8 cellular contexts compared by ENCODE assay signal in the genomic region with DNA sequence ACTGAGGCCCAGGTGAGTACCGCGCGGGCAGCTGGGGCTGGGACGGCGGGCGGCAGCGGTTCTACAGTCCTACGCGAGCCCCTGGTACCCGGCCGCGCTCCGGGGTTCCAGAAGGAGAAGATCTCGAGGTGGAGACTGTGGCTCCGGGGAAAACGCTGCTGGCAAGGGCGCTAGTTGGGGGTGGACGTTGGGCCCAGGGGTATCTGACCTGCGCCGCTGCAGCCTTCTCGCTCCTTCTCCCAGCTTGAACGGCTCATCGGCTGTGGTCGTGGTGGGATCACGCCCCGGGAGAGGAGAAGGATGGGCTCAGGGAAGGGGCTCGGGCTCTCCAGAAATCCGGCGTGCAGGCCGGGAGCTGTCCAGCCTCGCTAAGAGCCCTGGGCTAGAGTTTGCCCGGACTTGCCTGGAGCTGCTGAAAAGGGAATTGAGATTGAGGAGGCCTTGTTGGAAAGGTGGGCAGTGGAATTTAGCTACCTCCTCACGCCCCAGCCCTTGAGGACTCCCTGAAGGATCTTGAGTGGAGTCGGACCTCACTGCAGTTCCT. TPM values are rescaled to one million over a fixed set of nuclear protein-coding genes. Genes with fewer than 3 reads are reported as not detected.
DNase-seq lines count a peak whose midpoint lies in the region; ATAC-seq and TF ChIP-seq lines count a peak whose summit lies in the region.

No MANE protein-coding gene starts in this region.

- CTCF ChIA-PET in MCF 10A (lab: Yijun Ruan, JAX): interaction anchor here (0.6 to 1.7 kb wide), 15 partner anchors 9 to 795 kb away, joined by 3 to 8 read pairs (median 3); no protein-coding TSS in a partner anchor

- BruUV-seq in MCF 10A (replicated peaks; lab: Mats Ljungman, UMichigan): TSS peak; percentile 53

- ATAC-seq in heart right ventricle: no peak
- ATAC-seq in lung (ENCODE audit: insufficient read depth, low FRiP score): no peak
- no peak for ATAC-seq in GM21526 (IDR thresholded peaks at IDR 0.05; ENCODE audit: low FRiP score, unreplicated experiment)

- peaks cover 28 to 60% (median 46%) of the 10 kb centered on the region in 7 donors for H3K27me3 ChIP-seq in heart right ventricle
- H3K27me3 ChIP-seq in lung (ENCODE audit: control insufficient read depth, insufficient read depth): no peaks in the 10 kb centered on the region
- peaks cover 14% of the 10 kb centered on the region for H3K27me3 ChIP-seq in vagina

- H3K36me3 ChIP-seq in heart right ventricle: no peaks in the 10 kb centered on the region
- no peaks in the 10 kb centered on the region for H3K36me3 ChIP-seq in lung (ENCODE audit: control insufficient read depth in 2 of 2, insufficient read depth in 2 of 2, low read length in 2 of 2)
- no peaks in the 10 kb centered on the region for H3K36me3 ChIP-seq in vagina

- intact Hi-C loops in heart right ventricle (cut with DNase I) (loop anchor here in 5 of 10 donors (5.0 to 10.0 kb wide), 5 partner anchors 90 to 1265 kb away; no protein-coding TSS in a partner anchor), cardiac septum (cut with DNase I) (loop anchor here (5.0 kb wide), 2 partner anchors 90 to 450 kb away; a partner anchor contains a TSS), MCF 10A (cut with micrococcal nuclease) (loop anchor here (5.0 kb wide), 1 partner anchor 105 kb away; no protein-coding TSS in a partner anchor), vagina (cut with DNase I) (no loop called here)

- peak overlapping the region; percentile 76 for H3K4me3 Mint-ChIP-seq in MCF 10A (ENCODE audit: unreplicated experiment)

- peaks cover 25% of the 10 kb centered on the region for H3K27me3 Mint-ChIP-seq in MCF 10A (ENCODE audit: insufficient read depth, unreplicated experiment)

- H3K4me3 ChIP-seq in heart right ventricle (peak overlapping the region; percentile 53 to 82 (median 66)), lung (peak overlapping the region; percentile 41), vagina (peak overlapping the region; percentile 55 to 62)

- POLR2A ChIA-PET in MCF 10A (lab: Yijun Ruan, JAX): interaction anchor here (0.8 to 2.0 kb wide), 6 partner anchors 13 to 766 kb away, joined by 3 to 12 read pairs (median 5); a partner anchor contains a TSS

- DNase-seq in heart right ventricle: no peak
- DNase-seq in cardiac septum (ENCODE audit: low spot score): no peak
- DNase-seq in MCF 10A (ENCODE audit: unreplicated experiment): no peak
- DNase-seq in lung (ENCODE audit: low spot score): no peak
- DNase-seq in vagina (ENCODE audit: extremely low spot score in 2 of 2): no peak
- no peak for DNase-seq in substantia nigra (lab: John Stamatoyannopoulos, UW)
- DNase-seq in NCI-H510A treated with DMSO at 0.1 percent for 48 hours (lab: John Stamatoyannopoulos, UW): no peak

- H3K27ac ChIP-seq in heart right ventricle (peak overlapping the region in 3 of 10 donors; percentile 34 to 51 (median 37)), lung (ENCODE audit: low read depth in 1 of 2, low read length in 1 of 2) (no peak overlapping the region), vagina (peak overlapping the region; percentile 36), substantia nigra (ENCODE audit: low read depth, low read length, poor library complexity, severe bottlenecking) (no peak overlapping the region)

- H3K4me1 ChIP-seq in heart right ventricle (peaks cover 9 to 26% (median 23%) of the 10 kb centered on the region in 9 donors), lung (ENCODE audit: control insufficient read depth in 2 of 2, insufficient read depth in 2 of 2, low read length in 2 of 2) (peaks cover 0 to 16% of the 10 kb centered on the region in 2 donors), vagina (peaks cover 28% of the 10 kb centered on the region)

- H3K36me3 Mint-ChIP-seq in MCF 10A (ENCODE audit: insufficient read depth, unreplicated experiment): no peaks in the 10 kb centered on the region

- TF ChIP-seq POLR2A in vagina (IDR thresholded peaks at IDR 0.05): no peak

- no peaks in the 10 kb centered on the region for H3K9me3 ChIP-seq in heart right ventricle
- H3K9me3 ChIP-seq in lung (ENCODE audit: control insufficient read depth in 2 of 2, insufficient read depth in 1 of 2, low read length in 1 of 2): no peaks in the 10 kb centered on the region
- H3K9me3 ChIP-seq in vagina: no peaks in the 10 kb centered on the region

- H3K9me3 Mint-ChIP-seq in MCF 10A (ENCODE audit: unreplicated experiment): no peaks in the 10 kb centered on the region

- TF ChIP-seq CTCF in heart right ventricle (IDR thresholded peaks at IDR 0.05) (no peak), MCF 10A (IDR thresholded peaks at IDR 0.05; ENCODE audit: unreplicated experiment) (no peak), lung (IDR thresholded peaks at IDR 0.05; ENCODE audit: control extremely low read depth, extremely low read depth) (no peak), vagina (IDR thresholded peaks at IDR 0.05) (no peak)

- 7 to 15% methylated on average over 33 to 34 of the region's 34 CpGs for WGBS in heart right ventricle, 2 donors
- WGBS in lung, 2 donors: 20 to 22% methylated on average over 34 of the region's 34 CpGs

- no peaks in the 10 kb centered on the region for H3K4me1 Mint-ChIP-seq in MCF 10A (ENCODE audit: insufficient read depth, unreplicated experiment)

- no peak overlapping the region for H3K27ac Mint-ChIP-seq in MCF 10A (ENCODE audit: low read depth, unreplicated experiment)

RNA-seq across cellular contexts. Expression of a gene that starts 1.1 kb away (rescaled TPM):
- total RNA-seq in heart right ventricle: under 1 TPM in 2 of 10 donors, not detected in 8; 0.13 to 0.22 TPM
- under 1 TPM in 1 of 2 donors, not detected in 1; 0.03 TPM for polyA plus RNA-seq in heart right ventricle
- total RNA-seq in cardiac septum: not detected
- total RNA-seq in MCF 10A (2022): 0.14 TPM in 1 of 2 replicates, not detected in the other
- total RNA-seq in lung: under 1 TPM; 0.15 to 0.20 TPM
- polyA plus RNA-seq in lung: under 1 TPM; 0.04 to 0.18 TPM
- not detected for total RNA-seq in vagina

RNA-seq across cellular contexts. Expression of a gene that starts 35.1 kb away (rescaled TPM):
- total RNA-seq in heart right ventricle: 10 to 100 TPM; 24.1 to 59.8 (median 37.1) TPM
- 10 to 100 TPM; 22.9 to 34.2 TPM for polyA plus RNA-seq in heart right ventricle
- total RNA-seq in cardiac septum: 29.8 TPM
- 66.5 and 70.3 TPM in 2 replicates for total RNA-seq in MCF 10A (2022)
- 10 to 100 TPM; 27.3 to 31.2 TPM for total RNA-seq in lung
- 10 to 100 TPM; 31.0 to 33.7 TPM for polyA plus RNA-seq in lung
- total RNA-seq in vagina: 18.7 TPM

RNA-seq across cellular contexts. Expression of a gene that starts 42.4 kb away (rescaled TPM):
- total RNA-seq in heart right ventricle (10 to 100 TPM in 3 of 10 donors, 1 to 10 TPM in 7; 5.8 to 23.8 (median 8.3) TPM), cardiac septum (9.8 TPM), MCF 10A (2022) (13.5 and 18.8 TPM in 2 replicates), lung (10 to 100 TPM in 1 of 2 donors, 1 to 10 TPM in 1; 10.0 to 26.0 TPM), vagina (26.3 TPM)
- polyA plus RNA-seq in heart right ventricle (10 to 100 TPM; 11.6 to 14.9 TPM), lung (10 to 100 TPM; 21.8 to 33.1 TPM)

RNA-seq across cellular contexts. Expression of a gene that starts 57.9 kb away (rescaled TPM):
- 10 to 100 TPM; 21.0 to 30.3 (median 27.1) TPM for total RNA-seq in heart right ventricle
- 10 to 100 TPM; 14.2 to 18.6 TPM for polyA plus RNA-seq in heart right ventricle
- total RNA-seq in cardiac septum: 30.9 TPM
- total RNA-seq in MCF 10A (2022): 55.6 and 61.7 TPM in 2 replicates
- total RNA-seq in lung: 10 to 100 TPM; 39.9 to 79.0 TPM
- 10 to 100 TPM; 19.1 to 30.6 TPM for polyA plus RNA-seq in lung
- 50.3 TPM for total RNA-seq in vagina
